ENCODE assay signal across 8 cellular contexts in the genomic region with DNA sequence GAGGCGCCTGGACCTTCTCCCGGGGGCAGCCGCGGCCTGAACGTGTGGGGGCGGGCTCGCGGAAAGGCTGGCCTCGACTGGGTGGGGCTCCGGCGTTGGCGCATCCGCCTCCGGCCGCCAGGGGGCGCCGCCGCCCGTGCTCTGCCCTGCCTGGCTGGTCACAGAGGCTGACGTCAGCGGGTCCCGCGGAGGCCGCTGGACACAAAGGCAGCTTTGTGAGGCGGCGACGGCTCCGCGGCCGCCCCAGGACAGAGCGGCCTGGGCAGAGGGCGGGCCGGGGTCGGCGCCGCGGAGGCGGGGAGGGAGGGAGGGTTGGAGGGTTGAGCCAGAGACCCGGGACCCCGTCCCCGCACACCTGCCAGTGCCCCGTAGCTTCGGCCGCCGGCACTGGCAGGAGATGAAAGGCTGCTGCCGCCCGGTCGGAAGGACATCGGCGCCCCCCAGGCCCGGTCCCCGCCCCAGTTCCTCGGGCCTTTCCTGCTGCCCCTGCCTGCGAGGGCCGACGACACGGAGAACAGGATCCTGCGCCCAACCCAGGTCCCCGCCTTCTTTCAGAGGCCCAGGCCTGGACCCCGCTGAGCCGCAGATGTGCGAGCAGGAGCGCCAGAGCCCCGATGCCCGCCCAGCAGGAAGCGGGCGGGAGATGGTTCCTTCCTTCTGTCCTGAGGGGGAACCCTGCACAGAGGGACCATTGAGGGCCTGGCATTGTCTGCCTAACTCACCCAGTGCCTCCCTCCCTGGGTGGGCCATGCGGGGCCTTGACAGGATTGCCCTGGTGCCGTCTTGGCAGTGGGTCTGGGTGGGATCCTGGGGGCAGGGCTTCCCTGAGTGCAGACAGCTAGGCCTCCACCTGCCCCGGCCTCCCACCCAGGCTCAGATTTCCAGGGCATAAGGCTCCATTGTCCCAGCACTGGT. TPM values are rescaled to one million over a fixed set of nuclear protein-coding genes. Genes with fewer than 3 reads are reported as not detected.
DNase-seq lines count a peak whose midpoint lies in the region; ATAC-seq and TF ChIP-seq lines count a peak whose summit lies in the region.

No MANE protein-coding gene starts in this region.

- ATAC-seq in CD4-positive, alpha-beta T cell (ENCODE audit: poor library complexity), result peak; percentile 91
- peak; percentile 84 for ATAC-seq in GM19324 (IDR thresholded peaks at IDR 0.05; ENCODE audit: low FRiP score, unreplicated experiment)
- ATAC-seq in HG03558 (IDR thresholded peaks at IDR 0.05; ENCODE audit: extremely low read depth, unreplicated experiment), result peak; percentile 65

- intact Hi-C loops in CD4-positive, alpha-beta T cell (cut with DNase I, micrococcal nuclease), result loop anchor here in 1 of 2 experiments (1.0 kb wide), 1 partner anchor 33 kb away; no protein-coding TSS in a partner anchor

- no peaks in the 10 kb centered on the region for H3K9me3 Mint-ChIP-seq in CD4-positive, alpha-beta T cell
- H3K9me3 Mint-ChIP-seq in activated T-cell treated with anti-CD3 and anti-CD28 coated beads, Interleukin-2, amount 50 U/mL, for 24 hours, result no peaks in the 10 kb centered on the region

- TF ChIP-seq CTCF in CD4-positive, alpha-beta T cell (IDR thresholded peaks at IDR 0.05), result peak; percentile 87

- peaks cover 3% of the 10 kb centered on the region for H3K4me1 Mint-ChIP-seq in CD4-positive, alpha-beta T cell (ENCODE audit: low read depth)
- H3K4me1 Mint-ChIP-seq in activated T-cell treated with anti-CD3 and anti-CD28 coated beads, Interleukin-2, amount 50 U/mL, for 24 hours (ENCODE audit: low read depth), result peaks cover 8% of the 10 kb centered on the region

- H3K4me3 ChIP-seq in muscle layer of colon (ENCODE audit: low read depth in 1 of 2, low read length in 2 of 2), result peak overlapping the region; percentile 44 to 61

- H3K27me3 ChIP-seq in CD4-positive, alpha-beta T cell (ENCODE audit: control insufficient read depth, insufficient read depth, low read length), result no peaks in the 10 kb centered on the region
- no peaks in the 10 kb centered on the region for H3K27me3 ChIP-seq in muscle layer of colon (ENCODE audit: control insufficient read depth in 1 of 2, insufficient read depth in 2 of 2, low read length in 2 of 2)

- no peak overlapping the region for H3K27ac ChIP-seq in CD4-positive, alpha-beta T cell (ENCODE audit: low read depth, low read length)
- H3K27ac ChIP-seq in muscle layer of colon (ENCODE audit: low read depth, low read length), result peak overlapping the region; percentile 77

- peak overlapping the region; percentile 54 for H3K9ac ChIP-seq in muscle layer of colon (ENCODE audit: low read length)

- H3K27me3 Mint-ChIP-seq in CD4-positive, alpha-beta T cell, result no peaks in the 10 kb centered on the region
- H3K27me3 Mint-ChIP-seq in activated T-cell treated with anti-CD3 and anti-CD28 coated beads, Interleukin-2, amount 50 U/mL, for 24 hours, result peaks cover 3% of the 10 kb centered on the region

- CTCF ChIA-PET in CD4-positive, alpha-beta T cell (lab: Charles Lee), result interaction anchor here (0.8 to 2.7 kb wide), 5 partner anchors 13 to 68 kb away, joined by 3 to 11 read pairs (median 5); a partner anchor contains a TSS

- DNase-seq in CD4-positive, alpha-beta T cell, result peak; percentile 58 to 86 (median 70)
- peak; percentile 21 for DNase-seq in OCI-M2 (lab: John Stamatoyannopoulos, UW; ENCODE audit: unreplicated experiment)
- peak; percentile 92 for DNase-seq in activated T-cell treated with anti-CD3 and anti-CD28 coated beads, Interleukin-2, amount 50 U/mL, for 24 hours
- DNase-seq in erythroblast (lab: John Stamatoyannopoulos, UW), result peak; percentile 90 to 95
- peak; percentile 65 to 69 for DNase-seq in stimulated activated CD8-positive, alpha-beta memory T cell treated with anti-CD3 and anti-CD28 coated beads, Interleukin-7, amount 100 ng/mL, for 1 hour (ENCODE audit: low read depth in 2 of 2)

- peak; percentile 20 for TF ChIP-seq POLR2A in erythroblast (IDR thresholded peaks at IDR 0.05; ENCODE audit: low read length)

- H3K4me3 Mint-ChIP-seq in CD4-positive, alpha-beta T cell, result peak overlapping the region; percentile 74
- peak overlapping the region; percentile 69 for H3K4me3 Mint-ChIP-seq in activated T-cell treated with anti-CD3 and anti-CD28 coated beads, Interleukin-2, amount 50 U/mL, for 24 hours

- H3K27ac Mint-ChIP-seq in CD4-positive, alpha-beta T cell, result peak overlapping the region; percentile 51
- H3K27ac Mint-ChIP-seq in activated T-cell treated with anti-CD3 and anti-CD28 coated beads, Interleukin-2, amount 50 U/mL, for 24 hours, result peak overlapping the region; percentile 84

- H3K36me3 Mint-ChIP-seq in CD4-positive, alpha-beta T cell (ENCODE audit: low read depth), result peaks cover 42% of the 10 kb centered on the region
- H3K36me3 Mint-ChIP-seq in activated T-cell treated with anti-CD3 and anti-CD28 coated beads, Interleukin-2, amount 50 U/mL, for 24 hours (ENCODE audit: low read depth), result peaks cover 43% of the 10 kb centered on the region

- peaks cover 33% of the 10 kb centered on the region for H3K4me1 ChIP-seq in muscle layer of colon (ENCODE audit: insufficient read depth, low read length)

- no peaks in the 10 kb centered on the region for H3K9me3 ChIP-seq in CD4-positive, alpha-beta T cell (ENCODE audit: control insufficient read depth, low read length)
- H3K9me3 ChIP-seq in muscle layer of colon (ENCODE audit: low read length), result no peaks in the 10 kb centered on the region

- POLR2A ChIA-PET in CD4-positive, alpha-beta T cell (lab: Charles Lee), result interaction anchor here (1.3 to 2.5 kb wide), 5 partner anchors 8 to 33 kb away, joined by 3 to 10 read pairs (median 4); no protein-coding TSS in a partner anchor

- H3K36me3 ChIP-seq in muscle layer of colon (ENCODE audit: insufficient read depth, low read length), result peaks cover 30% of the 10 kb centered on the region

RNA-seq across cellular contexts. Expression of a gene that starts 8.7 kb away (rescaled TPM):
- total RNA-seq in CD4-positive, alpha-beta T cell, result 1 to 10 TPM; 1.9 to 2.0 TPM

RNA-seq across cellular contexts. Expression of a gene that starts 18.6 kb away (rescaled TPM):
- total RNA-seq in CD4-positive, alpha-beta T cell, result under 1 TPM in 1 of 2 experiments, not detected in 1; 0.22 TPM

RNA-seq across cellular contexts. Expression of a gene that starts 24.3 kb away (rescaled TPM):
- total RNA-seq in CD4-positive, alpha-beta T cell, result 100 to 1,000 TPM; 204 to 217 TPM

RNA-seq across cellular contexts. Expression of a gene that starts 31.9 kb away (rescaled TPM):
- total RNA-seq in CD4-positive, alpha-beta T cell, result 10 to 100 TPM; 30.0 to 30.4 TPM

RNA-seq across cellular contexts. Expression of a gene that starts 38.9 kb away (rescaled TPM):
- 1 to 10 TPM; 3.0 to 3.2 TPM for total RNA-seq in CD4-positive, alpha-beta T cell

Comparison
In these comparisons a context has a peak if more than half of its experiments do, and no peak if none do; other contexts are left out.
1. DNase-seq: peak in every context shown above with its lines; median percentile 92 in erythroblast; 92 in activated T-cell treated with anti-CD3 and anti-CD28 coated beads, Interleukin-2, amount 50 U/mL, for 24 hours; 70 in CD4-positive, alpha-beta T cell; 67 in stimulated activated CD8-positive, alpha-beta memory T cell treated with anti-CD3 and anti-CD28 coated beads, Interleukin-7, amount 100 ng/mL, for 1 hour; 21 in OCI-M2.